ENCODE assay signal across 8 cellular contexts in genomic region chr11:74492974-74493815, GRCh38. TPM values are rescaled to one million over a fixed set of nuclear protein-coding genes. Genes with fewer than 3 reads are reported as not detected.
DNase-seq lines count a peak whose midpoint lies in the region; ATAC-seq, FAIRE-seq and TF ChIP-seq lines count a peak whose summit lies in the region.

TSS of gene LIPT2 (minus strand) at chr11:74493724. CDS start at chr11:74493703, 21 bp downstream.

- H3K4me1 ChIP-seq in Caco-2 = peaks cover 7% of the 10 kb centered on the region

- H3K4me1 Mint-ChIP-seq in Caco-2 (ENCODE audit: low read depth, unreplicated experiment) = peaks cover 10% of the 10 kb centered on the region

- H3K27me3 Mint-ChIP-seq in Caco-2 (ENCODE audit: insufficient read depth, unreplicated experiment) = no peaks in the 10 kb centered on the region

- H3K4me3 ChIP-seq in Caco-2 (ENCODE audit: low read depth, low read length) = peak within 1 kb of the TSS; percentile 88

- intact Hi-C loops in Caco-2 (cut with micrococcal nuclease; ENCODE audit: unreplicated experiment) = loop anchor here (1.0 to 5.0 kb wide), 5 partner anchors 28 to 100 kb away; partner anchors contain the start of gene PGM2L1

- no peaks in the 10 kb centered on the region for H3K27me3 ChIP-seq in Caco-2 (replicated peaks; ENCODE audit: control insufficient read depth, insufficient read depth, low read length)

- CTCF ChIA-PET in Caco-2 (lab: Charles Lee) = interaction anchor here (0.6 to 3.6 kb wide), 16 partner anchors 23 to 248 kb away, joined by 3 to 43 read pairs (median 5); partner anchors contain the start of gene PGM2L1

- no peak for TF ChIP-seq CTCF in Caco-2 (IDR thresholded peaks at IDR 0.05; ENCODE audit: insufficient read depth in 1 of 2, low read depth in 1 of 2, low read length in 1 of 2, severe bottlenecking in 1 of 2, unreplicated experiment in 1 of 2)

- peak within 1 kb of the TSS; percentile 82 for H3K27ac Mint-ChIP-seq in Caco-2 (ENCODE audit: unreplicated experiment)

- POLR2A ChIA-PET in Caco-2 (lab: Charles Lee) = interaction anchor here (0.6 to 2.5 kb wide), 30 partner anchors 11 to 770 kb away, joined by 3 to 23 read pairs (median 5); partner anchors contain the start of genes C2CD3, KCNE3, PGM2L1 and POLD3

- BruUV-seq in Caco-2 (replicated peaks; lab: Mats Ljungman, UMichigan) = no TSS peak

- peak; percentile 100 for DNase-seq in Caco-2
- peak; percentile 95 for DNase-seq in HTR-8/SVneo (ENCODE audit: insufficient read length, low spot score)
- peak; percentile 97 for DNase-seq in NOMO-1 treated with DMSO at 0.1 percent for 48 hours (lab: John Stamatoyannopoulos, UW; ENCODE audit: unreplicated experiment)
- peak; percentile 87 for DNase-seq in activated CD8-positive, alpha-beta memory T cell treated with anti-CD3 and anti-CD28 coated beads, Interleukin-2, amount 50 U/mL, for 1 hour (ENCODE audit: extremely low read depth)
- DNase-seq in mesenteric fat pad (ENCODE audit: low spot score) = peak; percentile 96
- peak; percentile 95 for DNase-seq in stimulated activated CD8-positive, alpha-beta memory T cell treated with anti-CD3 and anti-CD28 coated beads, Interleukin-15, amount 100 ng/mL, for 1 hour (ENCODE audit: low read depth)

- H3K9me3 ChIP-seq in Caco-2 = peaks cover 8% of the 10 kb centered on the region; the same call in 1 of the 2 replicates

- peak; percentile 98 for FAIRE-seq in HTR-8/SVneo (lab: Jason Lieb, UNC)
- peak; percentile 57 for FAIRE-seq in endometrium (lab: Jason Lieb, UNC)

- H3K9me3 Mint-ChIP-seq in Caco-2 (ENCODE audit: unreplicated experiment) = peaks cover 17% of the 10 kb centered on the region

- no peaks in the 10 kb centered on the region for H3K36me3 ChIP-seq in Caco-2 (ENCODE audit: control insufficient read depth, insufficient read depth, low read length)

- H3K4me3 Mint-ChIP-seq in Caco-2 (ENCODE audit: unreplicated experiment) = peak within 1 kb of the TSS; percentile 76

- peaks cover 16% of the 10 kb centered on the region for H3K36me3 Mint-ChIP-seq in Caco-2 (ENCODE audit: insufficient read depth, unreplicated experiment)

- ATAC-seq in GM21381 (IDR thresholded peaks at IDR 0.05; ENCODE audit: unreplicated experiment) = peak; percentile 98

RNA-seq across cellular contexts. Expression of gene LIPT2, which starts in this region (rescaled TPM):
- 10.5 and 14.4 TPM in 2 replicates for total RNA-seq in Caco-2 (2022)
- total RNA-seq in mesenteric fat pad = 1.3 TPM

Comparison
In these comparisons a context has a peak if more than half of its experiments do, and no peak if none do; other contexts are left out.
1. Peak in every context shown above with its lines: DNase-seq, ATAC-seq and H3K4me3 ChIP-seq.